In genomic region chr9:83620841-83621636, GRCh38 we compare ENCODE assay signal across 8 cellular contexts. TPM values are rescaled to one million over a fixed set of nuclear protein-coding genes. Genes with fewer than 3 reads are reported as not detected.
DNase-seq lines count a peak whose midpoint lies in the region; ATAC-seq and TF ChIP-seq lines count a peak whose summit lies in the region.

No MANE protein-coding gene starts in this region.

- TF ChIP-seq POLR2A in Peyer's patch (IDR thresholded peaks at IDR 0.05): no peak

- no peak overlapping the region for H3K27ac Mint-ChIP-seq in activated naive CD4-positive, alpha-beta T cell treated with anti-CD3 and anti-CD28 coated beads, Interleukin-2, amount 50 U/mL, for 72 hours

- H3K4me3 ChIP-seq in Peyer's patch: peak overlapping the region in 2 of 4 donors; percentile 19 to 30
- no peak overlapping the region for H3K4me3 ChIP-seq in retinal pigment epithelial cell (ENCODE audit: low read length)

- intact Hi-C loops in left cardiac atrium (cut with DNase I) (loop anchor here (5.0 to 10.0 kb wide), 2 partner anchors 294 to 296 kb away; no protein-coding TSS in a partner anchor), posterior vena cava (cut with DNase I) (no loop called here)

- peak; percentile 13 to 80 (median 70) for TF ChIP-seq CTCF in Peyer's patch (IDR thresholded peaks at IDR 0.05)
- peak; percentile 86 for TF ChIP-seq CTCF in retinal pigment epithelial cell (conservative IDR thresholded peaks at IDR 0.05; ENCODE audit: low read depth, low read length)

- ATAC-seq in activated naive CD4-positive, alpha-beta T cell treated with anti-CD3 and anti-CD28 coated beads, Interleukin-2, amount 50 U/mL, for 72 hours: peak; percentile 14 to 30
- ATAC-seq in left cardiac atrium (peak in 1 of 2 donors; percentile 10), GM21423 (IDR thresholded peaks at IDR 0.05; ENCODE audit: unreplicated experiment) (no peak)

- DNase-seq in EH (ENCODE audit: low read depth) (peak; percentile 57), HUDEP-2 (lab: John Stamatoyannopoulos, UW; ENCODE audit: unreplicated experiment in 76 of 76) (peak in 45 of 76 experiments; percentile 5 to 59 (median 32)), Peyer's patch (peak; percentile 41 to 72 (median 65)), left cardiac atrium (peak; percentile 29), retinal pigment epithelial cell (ENCODE audit: low read depth) (no peak), posterior vena cava (ENCODE audit: low spot score) (no peak)
- peak in 1 of 2 donors; percentile 48 for DNase-seq in activated naive CD4-positive, alpha-beta T cell treated with anti-CD3 and anti-CD28 coated beads, Interleukin-2, amount 50 U/mL, for 72 hours (ENCODE audit: low spot score in 2 of 2)

- peak overlapping the region in 2 of 4 donors; percentile 2 to 67 for H3K27ac ChIP-seq in Peyer's patch

- H3K27me3 ChIP-seq in Peyer's patch: no peaks in the 10 kb centered on the region

- peaks cover 6% of the 10 kb centered on the region in 2 donors for H3K36me3 Mint-ChIP-seq in activated naive CD4-positive, alpha-beta T cell treated with anti-CD3 and anti-CD28 coated beads, Interleukin-2, amount 50 U/mL, for 72 hours

- no peaks in the 10 kb centered on the region for H3K36me3 ChIP-seq in Peyer's patch

- H3K9me3 ChIP-seq in Peyer's patch: no peaks in the 10 kb centered on the region

- H3K9me3 Mint-ChIP-seq in activated naive CD4-positive, alpha-beta T cell treated with anti-CD3 and anti-CD28 coated beads, Interleukin-2, amount 50 U/mL, for 72 hours: no peaks in the 10 kb centered on the region

- peaks cover 0 to 14% (median 9%) of the 10 kb centered on the region in 4 donors for H3K4me1 ChIP-seq in Peyer's patch

RNA-seq across cellular contexts. Expression of gene IDNK, which starts 1.9 kb away (rescaled TPM):
- total RNA-seq in Peyer's patch (10 to 100 TPM in 2 of 4 donors, 1 to 10 TPM in 1, not detected in 1; 9.9 to 14.1 (median 12.1) TPM), left cardiac atrium (1 to 10 TPM; 3.4 to 3.5 TPM), posterior vena cava (1 to 10 TPM; 4.0 to 5.2 TPM)
- 1 to 10 TPM in 1 of 2 donors, under 1 TPM in 1; 0.89 to 4.7 TPM for total RNA-seq in activated naive CD4-positive, alpha-beta T cell treated with anti-CD3 and anti-CD28 coated beads, Interleukin-2, amount 50 U/mL, for 72 hours

Comparison
In these comparisons a context has a peak if more than half of its experiments do, and no peak if none do; other contexts are left out.
1. DNase-seq: peak in EH (single experiment), HUDEP-2 (45 of 76), Peyer's patch (3 of 3) and left cardiac atrium (single experiment); none in retinal pigment epithelial cell (single experiment) and posterior vena cava (single experiment).
2. intact Hi-C loops: an anchor here in left cardiac atrium (5.0 to 10.0 kb wide); none called in posterior vena cava.